In genomic region chr1:35558374-35559316, GRCh38 we compare ENCODE assay signal across 8 cellular contexts. TPM values are rescaled to one million over a fixed set of nuclear protein-coding genes. Genes with fewer than 3 reads are reported as not detected.
DNase-seq lines count a peak whose midpoint lies in the region; ATAC-seq, FAIRE-seq and TF ChIP-seq lines count a peak whose summit lies in the region.

No MANE protein-coding gene starts in this region.

- peaks cover under 1% of the 10 kb centered on the region for H3K36me3 ChIP-seq in CD8-positive, alpha-beta T cell (ENCODE audit: insufficient read depth, low read length)
- peaks cover 23% of the 10 kb centered on the region for H3K36me3 ChIP-seq in adipocyte (ENCODE audit: control insufficient read depth, insufficient read depth, low read length, severe bottlenecking)
- H3K36me3 ChIP-seq in kidney (ENCODE audit: control insufficient read depth in 1 of 2, insufficient read depth in 2 of 2, low read length in 2 of 2): peaks cover 0 to 8% of the 10 kb centered on the region in 2 donors
- H3K36me3 ChIP-seq in subcutaneous abdominal adipose tissue (ENCODE audit: control insufficient read depth in 5 of 5, insufficient read depth in 5 of 5, low read length in 5 of 5): peaks cover 0 to 30% (median 11%) of the 10 kb centered on the region in 5 donors

- CTCF ChIA-PET in CD8-positive, alpha-beta T cell (lab: Charles Lee): interaction anchor here (0.9 to 8.1 kb wide), 3 partner anchors 10 to 115 kb away, joined by 3 to 80 read pairs (median 12); no protein-coding TSS in a partner anchor

- intact Hi-C loops in CD8-positive, alpha-beta T cell (cut with DNase I, micrococcal nuclease): loop anchor here (5.0 to 10.0 kb wide), 7 partner anchors 51 to 829 kb away; partner anchors contain the start of genes ADPRS (in 1 of the 2), SFPQ (in 1 of the 2), STK40 (in 1 of the 2) and THRAP3 (in 1 of the 2)
- intact Hi-C loops in kidney (cut with DNase I): no loop called here

- H3K27me3 Mint-ChIP-seq in CD8-positive, alpha-beta T cell (ENCODE audit: low read depth): no peaks in the 10 kb centered on the region
- H3K27me3 Mint-ChIP-seq in IgD-negative memory B cell: no peaks in the 10 kb centered on the region

- ATAC-seq in CD8-positive, alpha-beta T cell: no peak

- TF ChIP-seq CTCF in CD8-positive, alpha-beta T cell (IDR thresholded peaks at IDR 0.05): no peak
- no peak for TF ChIP-seq CTCF in kidney (IDR thresholded peaks at IDR 0.05; ENCODE audit: borderline replicate concordance, extremely low read depth, insufficient read depth)

- no peaks in the 10 kb centered on the region for H3K27me3 ChIP-seq in CD8-positive, alpha-beta T cell (ENCODE audit: insufficient read depth, low read length)
- H3K27me3 ChIP-seq in adipocyte (replicated peaks; ENCODE audit: control insufficient read depth, insufficient read depth, low read length) (no peaks in the 10 kb centered on the region), subcutaneous abdominal adipose tissue (ENCODE audit: control insufficient read depth in 5 of 5, insufficient read depth in 4 of 5, low read length in 5 of 5) (no peaks in the 10 kb centered on the region)

- peak overlapping the region; percentile 83 for H3K4me3 ChIP-seq in CD8-positive, alpha-beta T cell (ENCODE audit: low read depth, low read length)
- H3K4me3 ChIP-seq in adipocyte (ENCODE audit: low read length): peak overlapping the region; percentile 96
- peak overlapping the region; percentile 64 to 92 for H3K4me3 ChIP-seq in kidney (ENCODE audit: low read length in 2 of 2)
- peak overlapping the region in 4 of 5 donors; percentile 86 to 98 (median 95) for H3K4me3 ChIP-seq in subcutaneous abdominal adipose tissue (ENCODE audit: low read depth in 1 of 5, low read length in 5 of 5)

- H3K9me3 ChIP-seq in CD8-positive, alpha-beta T cell (ENCODE audit: low read length): no peaks in the 10 kb centered on the region
- H3K9me3 ChIP-seq in adipocyte (ENCODE audit: control insufficient read depth, low read length) (no peaks in the 10 kb centered on the region), kidney (ENCODE audit: control insufficient read depth in 1 of 2, low read length in 2 of 2) (no peaks in the 10 kb centered on the region), subcutaneous abdominal adipose tissue (ENCODE audit: control insufficient read depth in 5 of 5, low read length in 5 of 5) (no peaks in the 10 kb centered on the region)

- POLR2A ChIA-PET in CD8-positive, alpha-beta T cell (lab: Charles Lee): interaction anchor here (0.7 to 1.6 kb wide), 5 partner anchors 20 to 106 kb away, joined by 3 to 6 read pairs (median 4); no protein-coding TSS in a partner anchor

- H3K9me3 Mint-ChIP-seq in CD8-positive, alpha-beta T cell: no peaks in the 10 kb centered on the region
- no peaks in the 10 kb centered on the region for H3K9me3 Mint-ChIP-seq in IgD-negative memory B cell

- peak overlapping the region; percentile 97 for H3K4me3 Mint-ChIP-seq in CD8-positive, alpha-beta T cell
- H3K4me3 Mint-ChIP-seq in IgD-negative memory B cell: peak overlapping the region; percentile 94 to 98 (median 98)

- peak in 3 of 7 experiments; percentile 24 to 41 (median 28) for DNase-seq in CD8-positive, alpha-beta T cell
- DNase-seq in adipocyte (ENCODE audit: low read depth): peak; percentile 59
- peak; percentile 71 for DNase-seq in kidney
- DNase-seq in HTR-8/SVneo (ENCODE audit: insufficient read length, low spot score): no peak
- no peak for DNase-seq in mucosa of gallbladder (ENCODE audit: low spot score)
- DNase-seq in DMS153 (lab: John Stamatoyannopoulos, UW): no peak

- H3K4me1 ChIP-seq in CD8-positive, alpha-beta T cell (ENCODE audit: insufficient read depth, low read length): peaks cover 25% of the 10 kb centered on the region
- H3K4me1 ChIP-seq in adipocyte (ENCODE audit: control insufficient read depth, insufficient read depth, low read length) (peaks cover 34% of the 10 kb centered on the region), kidney (ENCODE audit: control insufficient read depth in 1 of 2, insufficient read depth in 1 of 2, low read depth in 1 of 2, low read length in 2 of 2) (peaks cover 18 to 19% of the 10 kb centered on the region in 2 donors), subcutaneous abdominal adipose tissue (ENCODE audit: control insufficient read depth in 5 of 5, insufficient read depth in 5 of 5, low read length in 5 of 5) (peaks cover 2 to 45% (median 43%) of the 10 kb centered on the region in 5 donors)

- peak overlapping the region; percentile 97 for H3K9ac ChIP-seq in adipocyte (ENCODE audit: low read length)
- peak overlapping the region in 1 of 2 donors; percentile 84 for H3K9ac ChIP-seq in kidney (ENCODE audit: low read length in 2 of 2)
- H3K9ac ChIP-seq in subcutaneous abdominal adipose tissue (ENCODE audit: low read length in 5 of 5): peak overlapping the region in 4 of 5 donors; percentile 87 to 96 (median 91)

- peak overlapping the region; percentile 63 for H3K27ac ChIP-seq in CD8-positive, alpha-beta T cell (ENCODE audit: low read depth, low read length)
- H3K27ac ChIP-seq in kidney (ENCODE audit: low read depth in 2 of 2, low read length in 2 of 2) (no peak overlapping the region), subcutaneous abdominal adipose tissue (ENCODE audit: low read depth, low read length) (peak overlapping the region; percentile 84)

- peaks cover 54% of the 10 kb centered on the region for H3K4me1 Mint-ChIP-seq in CD8-positive, alpha-beta T cell (ENCODE audit: low read depth)
- H3K4me1 Mint-ChIP-seq in IgD-negative memory B cell: peaks cover 19 to 32% (median 20%) of the 10 kb centered on the region in 3 donors

- FAIRE-seq in kidney (lab: Jason Lieb, UNC) (no peak), HTR-8/SVneo (lab: Jason Lieb, UNC) (no peak)

- H3K36me3 Mint-ChIP-seq in CD8-positive, alpha-beta T cell: peaks cover 26% of the 10 kb centered on the region
- H3K36me3 Mint-ChIP-seq in IgD-negative memory B cell: no peaks in the 10 kb centered on the region

- H3K27ac Mint-ChIP-seq in CD8-positive, alpha-beta T cell: peak overlapping the region; percentile 97
- peak overlapping the region; percentile 88 to 97 (median 96) for H3K27ac Mint-ChIP-seq in IgD-negative memory B cell

RNA-seq across cellular contexts. Expression of gene NCDN, which starts 1.0 kb away (rescaled TPM):
- total RNA-seq in CD8-positive, alpha-beta T cell: 10 to 100 TPM in 1 of 2 experiments, 1 to 10 TPM in 1; 9.1 to 10.3 TPM
- 13.3 TPM for polyA plus RNA-seq in IgD-negative memory B cell
- 22.4 TPM for total RNA-seq in kidney
- polyA plus RNA-seq in kidney (ENCODE audit: insufficient read depth, low read depth, low replicate concordance): 14.3 TPM
- total RNA-seq in mucosa of gallbladder: 43.9 TPM

RNA-seq across cellular contexts. Expression of gene KIAA0319L, which starts 1.4 kb away (rescaled TPM):
- 10 to 100 TPM; 37.0 to 39.8 TPM for total RNA-seq in CD8-positive, alpha-beta T cell
- polyA plus RNA-seq in IgD-negative memory B cell: 25.2 TPM
- total RNA-seq in kidney: 73.0 TPM
- 30.3 TPM for polyA plus RNA-seq in kidney (ENCODE audit: insufficient read depth, low read depth, low replicate concordance)
- 82.5 TPM for total RNA-seq in mucosa of gallbladder

RNA-seq across cellular contexts. Expression of gene TFAP2E, which starts 14.5 kb away (rescaled TPM):
- 1 to 10 TPM; 2.2 to 2.6 TPM for total RNA-seq in CD8-positive, alpha-beta T cell
- polyA plus RNA-seq in IgD-negative memory B cell: 0.31 TPM
- 1.0 TPM for total RNA-seq in kidney
- 0.28 TPM for polyA plus RNA-seq in kidney (ENCODE audit: insufficient read depth, low read depth, low replicate concordance)
- 0.66 TPM for total RNA-seq in mucosa of gallbladder

Comparison
In these comparisons a context has a peak if more than half of its experiments do, and no peak if none do; other contexts are left out.
1. DNase-seq: peak in adipocyte (single experiment) and kidney (single experiment); none in HTR-8/SVneo (single experiment), mucosa of gallbladder (single experiment) and DMS153 (single experiment).
2. H3K27ac ChIP-seq: peak in CD8-positive, alpha-beta T cell (single experiment) and subcutaneous abdominal adipose tissue (single experiment); none in kidney (0 of 2).
3. Peak in every context shown above with its lines, with median percentiles within 50 percentile points of each other: H3K4me3 ChIP-seq.